In genomic region chr1:156805766-156806511, GRCh38 we compare ENCODE assay signal across 8 cellular contexts. TPM values are rescaled to one million over a fixed set of nuclear protein-coding genes. Genes with fewer than 3 reads are reported as not detected.
DNase-seq lines count a peak whose midpoint lies in the region; ATAC-seq, FAIRE-seq and TF ChIP-seq lines count a peak whose summit lies in the region.
"Had no signal": no experiment of that assay in that cellular context is flagged by ENCODE, and none has a peak within 500 bp of the region (broad histone marks: within the 10 kb centered on the region; RNA-seq: fewer than 3 reads in every experiment).

No MANE protein-coding gene starts in this region.

- H3K36me3 Mint-ChIP-seq in CD8-positive, alpha-beta memory T cell = peaks cover under 1 to 64% (median 8%) of the 10 kb centered on the region in 3 donors
- H3K36me3 Mint-ChIP-seq in activated CD4-positive, alpha-beta memory T cell treated with anti-CD3 and anti-CD28 coated beads for 36 hours = peaks cover 50% of the 10 kb centered on the region

- H3K27me3 ChIP-seq in CD8-positive, alpha-beta memory T cell (ENCODE audit: insufficient read depth, low read length, poor library complexity, severe bottlenecking) = no peaks in the 10 kb centered on the region
- no peaks in the 10 kb centered on the region for H3K27me3 ChIP-seq in lower lobe of right lung (ENCODE audit: low read depth)
- no peaks in the 10 kb centered on the region for H3K27me3 ChIP-seq in HepG2 (ENCODE audit: control insufficient read depth in 1 of 2, insufficient read depth in 2 of 2, low read length in 2 of 2)

- H4K20me1 ChIP-seq in HepG2 (ENCODE audit: insufficient read depth, low read length) = no peaks in the 10 kb centered on the region

- POLR2A ChIA-PET in CD8-positive, alpha-beta memory T cell (lab: Charles Lee) = interaction anchor here (0.6 to 0.7 kb wide), 2 partner anchors 16 to 30 kb away, joined by 3 read pairs; no protein-coding TSS in a partner anchor
- POLR2A ChIA-PET in activated CD4-positive, alpha-beta memory T cell treated with anti-CD3 and anti-CD28 coated beads for 36 hours (lab: Charles Lee) = interaction anchor here (1.1 to 2.9 kb wide), 5 partner anchors 8 to 54 kb away, joined by 3 to 17 read pairs (median 5); no protein-coding TSS in a partner anchor
- POLR2A ChIA-PET in HepG2 (lab: Yijun Ruan, JAX) = interaction anchor here (1.2 kb wide), 1 partner anchor 8 kb away, joined by 3 read pairs; no protein-coding TSS in a partner anchor

- no peak for FAIRE-seq in HepG2 (lab: Jason Lieb, UNC)

- in situ Hi-C loops in HepG2 (cut with HindIII; ENCODE audit: extremely low pct_ligation_motif_present, low pct_unique_long_range_greater_than_20kb) = no loop called here

- no peaks in the 10 kb centered on the region for H3K27me3 Mint-ChIP-seq in CD8-positive, alpha-beta memory T cell
- H3K27me3 Mint-ChIP-seq in activated CD4-positive, alpha-beta memory T cell treated with anti-CD3 and anti-CD28 coated beads for 36 hours = no peaks in the 10 kb centered on the region

- peaks cover 16% of the 10 kb centered on the region for H3K36me3 ChIP-seq in CD8-positive, alpha-beta memory T cell (ENCODE audit: insufficient read depth, low read length)
- H3K36me3 ChIP-seq in lower lobe of right lung = peaks cover 15% of the 10 kb centered on the region
- H3K36me3 ChIP-seq in HepG2 (replicated peaks in 1 of 2; ENCODE audit: control insufficient read depth in 1 of 2, insufficient read depth in 2 of 2, low read length in 2 of 2) = peaks cover 2 to 4% of the 10 kb centered on the region in 2 experiments; a peak in 4 of 5 replicates

- TF ChIP-seq EP300 in HepG2 (IDR thresholded peaks at IDR 0.05; ENCODE audit: low read depth in 2 of 2, low read length in 2 of 2) = no peak
- TF ChIP-seq EP300 in HepG2 (CRISPR knock-in tag; IDR thresholded peaks at IDR 0.05; ENCODE audit: borderline replicate concordance) = no peak

- ATAC-seq in lower lobe of right lung = no peak
- no peak for ATAC-seq in HepG2
- no peak for ATAC-seq in HG03045 (IDR thresholded peaks at IDR 0.05; ENCODE audit: unreplicated experiment)

- H3K27ac ChIP-seq in CD8-positive, alpha-beta memory T cell (ENCODE audit: low read depth, low read length) = no peak overlapping the region
- H3K27ac ChIP-seq in lower lobe of right lung (peak overlapping the region; percentile 18), HepG2 (ENCODE audit: extremely low read length, insufficient read depth, low read length) (no peak overlapping the region)

- no peak overlapping the region for H3K4me2 ChIP-seq in HepG2 (ENCODE audit: low read depth, low read length)

- no peaks in the 10 kb centered on the region for H3K9me3 ChIP-seq in CD8-positive, alpha-beta memory T cell (ENCODE audit: low read length)
- H3K9me3 ChIP-seq in lower lobe of right lung (no peaks in the 10 kb centered on the region), HepG2 (ENCODE audit: low read length) (no peaks in the 10 kb centered on the region)

- TF ChIP-seq POLR2A in HepG2 (IDR thresholded peaks at IDR 0.05; ENCODE audit: insufficient read depth in 1 of 2, low read depth in 2 of 2, low read length in 2 of 2) = no peak

- peak overlapping the region; percentile 52 to 94 (median 74) for H3K27ac Mint-ChIP-seq in CD8-positive, alpha-beta memory T cell
- H3K27ac Mint-ChIP-seq in activated CD4-positive, alpha-beta memory T cell treated with anti-CD3 and anti-CD28 coated beads for 36 hours = peak overlapping the region; percentile 90

- no peak overlapping the region for H2AFZ ChIP-seq in HepG2 (ENCODE audit: low read length)

- peaks cover 44 to 69% (median 47%) of the 10 kb centered on the region in 3 donors for H3K4me1 Mint-ChIP-seq in CD8-positive, alpha-beta memory T cell
- peaks cover 62% of the 10 kb centered on the region for H3K4me1 Mint-ChIP-seq in activated CD4-positive, alpha-beta memory T cell treated with anti-CD3 and anti-CD28 coated beads for 36 hours (ENCODE audit: low read depth)

- 75% methylated on average over 3 of the region's 3 CpGs for WGBS in HepG2 (ENCODE audit: low lambda C conversion rate)

- BruUV-seq in HepG2 (replicated peaks; lab: Mats Ljungman, UMichigan) = no TSS peak

- H3K9me3 Mint-ChIP-seq in CD8-positive, alpha-beta memory T cell = no peaks in the 10 kb centered on the region
- H3K9me3 Mint-ChIP-seq in activated CD4-positive, alpha-beta memory T cell treated with anti-CD3 and anti-CD28 coated beads for 36 hours = no peaks in the 10 kb centered on the region

- H3K4me3 Mint-ChIP-seq in CD8-positive, alpha-beta memory T cell = no peak overlapping the region
- H3K4me3 Mint-ChIP-seq in activated CD4-positive, alpha-beta memory T cell treated with anti-CD3 and anti-CD28 coated beads for 36 hours = no peak overlapping the region

- H3K4me3 ChIP-seq in CD8-positive, alpha-beta memory T cell (ENCODE audit: low read length) = no peak overlapping the region
- H3K4me3 ChIP-seq in lower lobe of right lung (no peak overlapping the region), HepG2 (replicated peaks in 1 of 3; ENCODE audit: insufficient read depth in 1 of 3, low read depth in 2 of 3, low read length in 3 of 3) (no peak overlapping the region)
- H3K4me3 ChIP-seq: skin epidermis had no signal

- no peak overlapping the region for H3K9ac ChIP-seq in HepG2 (ENCODE audit: insufficient read depth, low read depth, low read length)

- CTCF ChIA-PET in CD8-positive, alpha-beta memory T cell (lab: Charles Lee) = interaction anchor here (1.0 to 3.5 kb wide), 3 partner anchors 8 to 54 kb away, joined by 3 to 19 read pairs (median 3); partner anchors contain the start of gene INSRR
- CTCF ChIA-PET in activated CD4-positive, alpha-beta memory T cell treated with anti-CD3 and anti-CD28 coated beads for 36 hours (lab: Charles Lee) = interaction anchor here (1.1 to 4.6 kb wide), 4 partner anchors 9 to 116 kb away, joined by 3 to 41 read pairs (median 6); partner anchors contain the start of genes INSRR and NTRK1
- CTCF ChIA-PET in HepG2 (lab: Yijun Ruan, JAX; ENCODE audit: low intra/inter-chr PET ratio, low total read pairs) = no interaction called here

- H3K4me1 ChIP-seq in CD8-positive, alpha-beta memory T cell (ENCODE audit: insufficient read depth, low read length) = peaks cover 15% of the 10 kb centered on the region
- peaks cover 27% of the 10 kb centered on the region for H3K4me1 ChIP-seq in lower lobe of right lung
- H3K4me1 ChIP-seq in HepG2 (ENCODE audit: insufficient read depth, low read length) = no peaks in the 10 kb centered on the region

- TF ChIP-seq RAD21 in HepG2 (CRISPR knock-in tag; IDR thresholded peaks at IDR 0.05) = no peak

- no peak for TF ChIP-seq CTCF in lower lobe of right lung (IDR thresholded peaks at IDR 0.05)
- no peak for TF ChIP-seq CTCF in HepG2 (CRISPR knock-in tag; IDR thresholded peaks at IDR 0.05)

- H3K79me2 ChIP-seq in HepG2 (ENCODE audit: insufficient read depth, low read length) = no peaks in the 10 kb centered on the region

- DNase-seq in CD8-positive, alpha-beta memory T cell = no peak
- no peak for DNase-seq in activated CD4-positive, alpha-beta memory T cell treated with anti-CD3 and anti-CD28 coated beads for 36 hours
- no peak for DNase-seq in lower lobe of right lung
- DNase-seq in HepG2 (ENCODE audit: low spot score) = no peak
- DNase-seq in retina = no peak

- intact Hi-C loops in activated CD4-positive, alpha-beta memory T cell treated with anti-CD3 and anti-CD28 coated beads for 36 hours (cut with micrococcal nuclease) = no loop called here
- intact Hi-C loops in lower lobe of right lung (cut with DNase I) (no loop called here), HepG2 (cut with micrococcal nuclease; ENCODE audit: unreplicated experiment) (no loop called here)

RNA-seq across cellular contexts. Expression of gene SH2D2A, which starts 10.7 kb away (rescaled TPM):
- total RNA-seq in CD8-positive, alpha-beta memory T cell = 100 to 1,000 TPM; 163 to 170 TPM
- polyA plus RNA-seq in CD8-positive, alpha-beta memory T cell = 62.1 TPM
- 100 to 1,000 TPM; 280 to 294 TPM for total RNA-seq in activated CD4-positive, alpha-beta memory T cell treated with anti-CD3 and anti-CD28 coated beads for 36 hours
- total RNA-seq in lower lobe of right lung (3.5 TPM), HepG2 (2016; rRNA removed; fragmentation: Illumina TruSeq; extraction: Trizol) (0.59 and 0.73 TPM in 2 replicates)
- 0.35 and 0.51 TPM in 2 replicates for total RNA-seq in HepG2 (2016; cell fraction: cytosol; rRNA removed; fragmentation: Illumina TruSeq; extraction: Trizol; ENCODE audit: low read depth)
- 0.34 and 1.2 TPM in 2 replicates for total RNA-seq in HepG2 (2016; cell fraction: insoluble cytoplasmic fraction; rRNA removed; fragmentation: Illumina TruSeq; extraction: Trizol)
- total RNA-seq in HepG2 (2016; cell fraction: membrane; rRNA removed; fragmentation: Illumina TruSeq; extraction: Trizol) = 0.52 and 1.0 TPM in 2 replicates
- total RNA-seq in HepG2 (2016; cell fraction: nucleus; rRNA removed; fragmentation: Illumina TruSeq; extraction: Trizol) = 0.75 and 0.85 TPM in 2 replicates
- polyA plus RNA-seq in HepG2 (2011; rRNA removed) = 0.56 and 0.57 TPM in 2 replicates
- 0.55 and 0.78 TPM in 2 replicates for polyA plus RNA-seq in HepG2 (2011; cell fraction: cytosol; rRNA removed)
- 0.16 and 0.47 TPM in 2 replicates for polyA plus RNA-seq in HepG2 (2011; cell fraction: nucleus; rRNA removed)
- 0.79 and 1.0 TPM in 2 replicates for polyA plus RNA-seq in HepG2 (2012)
- 0.62 and 0.67 TPM in 2 replicates for polyA plus RNA-seq in HepG2 (2016; cell fraction: cytosol; fragmentation: Illumina TruSeq; extraction: Trizol; ENCODE audit: low read depth)
- polyA plus RNA-seq in HepG2 (2016; cell fraction: insoluble cytoplasmic fraction; fragmentation: Illumina TruSeq; extraction: Trizol; ENCODE audit: low read depth) = 1.3 and 1.8 TPM in 2 replicates
- polyA plus RNA-seq in HepG2 (2016; cell fraction: membrane; fragmentation: Illumina TruSeq; extraction: Trizol; ENCODE audit: low read depth) = 0.71 and 1.1 TPM in 2 replicates
- polyA plus RNA-seq in HepG2 (2016; cell fraction: nucleus; fragmentation: Illumina TruSeq; extraction: Trizol; ENCODE audit: insufficient read depth, low read depth) = 1.0 and 1.8 TPM in 2 replicates
- 0.72 and 1.9 TPM in 2 replicates for polyA minus RNA-seq in HepG2 (2011; rRNA and poly(A)+ RNA removed; ENCODE audit: low replicate concordance)
- 0.62 TPM in 1 of 2 replicates, not detected in the other for polyA minus RNA-seq in HepG2 (2011; cell fraction: cytosol; rRNA and poly(A)+ RNA removed)
- polyA minus RNA-seq in HepG2 (2011; cell fraction: nucleus; rRNA and poly(A)+ RNA removed) = not detected in 2 replicates
- total RNA-seq: SK-MEL-5 had no signal

RNA-seq across cellular contexts. Expression of gene PRCC, which starts 38.6 kb away (rescaled TPM):
- 100 to 1,000 TPM; 106 to 111 TPM for total RNA-seq in CD8-positive, alpha-beta memory T cell
- polyA plus RNA-seq in CD8-positive, alpha-beta memory T cell = 45.9 TPM
- total RNA-seq in activated CD4-positive, alpha-beta memory T cell treated with anti-CD3 and anti-CD28 coated beads for 36 hours = 10 to 100 TPM; 58.6 to 67.2 TPM
- total RNA-seq in lower lobe of right lung (51.9 TPM), HepG2 (2016; rRNA removed; fragmentation: Illumina TruSeq; extraction: Trizol) (24.2 and 26.8 TPM in 2 replicates)
- 6.3 and 7.3 TPM in 2 replicates for total RNA-seq in HepG2 (2016; cell fraction: cytosol; rRNA removed; fragmentation: Illumina TruSeq; extraction: Trizol; ENCODE audit: low read depth)
- 24.6 and 27.1 TPM in 2 replicates for total RNA-seq in HepG2 (2016; cell fraction: insoluble cytoplasmic fraction; rRNA removed; fragmentation: Illumina TruSeq; extraction: Trizol)
- total RNA-seq in HepG2 (2016; cell fraction: membrane; rRNA removed; fragmentation: Illumina TruSeq; extraction: Trizol) = 22.6 and 26.4 TPM in 2 replicates
- 22.4 and 23.7 TPM in 2 replicates for total RNA-seq in HepG2 (2016; cell fraction: nucleus; rRNA removed; fragmentation: Illumina TruSeq; extraction: Trizol)
- polyA plus RNA-seq in HepG2 (2011; rRNA removed) = 40.5 and 46.3 TPM in 2 replicates
- polyA plus RNA-seq in HepG2 (2011; cell fraction: cytosol; rRNA removed) = 40.1 and 44.6 TPM in 2 replicates
- polyA plus RNA-seq in HepG2 (2011; cell fraction: nucleus; rRNA removed) = 26.1 and 27.1 TPM in 2 replicates
- 30.8 and 33.7 TPM in 2 replicates for polyA plus RNA-seq in HepG2 (2012)
- 8.0 and 9.1 TPM in 2 replicates for polyA plus RNA-seq in HepG2 (2016; cell fraction: cytosol; fragmentation: Illumina TruSeq; extraction: Trizol; ENCODE audit: low read depth)
- 48.3 and 56.0 TPM in 2 replicates for polyA plus RNA-seq in HepG2 (2016; cell fraction: insoluble cytoplasmic fraction; fragmentation: Illumina TruSeq; extraction: Trizol; ENCODE audit: low read depth)
- 22.7 and 25.6 TPM in 2 replicates for polyA plus RNA-seq in HepG2 (2016; cell fraction: membrane; fragmentation: Illumina TruSeq; extraction: Trizol; ENCODE audit: low read depth)
- polyA plus RNA-seq in HepG2 (2016; cell fraction: nucleus; fragmentation: Illumina TruSeq; extraction: Trizol; ENCODE audit: insufficient read depth, low read depth) = 56.0 and 57.2 TPM in 2 replicates
- 57.9 and 206 TPM in 2 replicates for polyA minus RNA-seq in HepG2 (2011; rRNA and poly(A)+ RNA removed; ENCODE audit: low replicate concordance)
- 24.3 and 33.6 TPM in 2 replicates for polyA minus RNA-seq in HepG2 (2011; cell fraction: cytosol; rRNA and poly(A)+ RNA removed)
- 23.6 and 34.9 TPM in 2 replicates for polyA minus RNA-seq in HepG2 (2011; cell fraction: nucleus; rRNA and poly(A)+ RNA removed)

RNA-seq across cellular contexts. Expression of gene INSRR, which starts 53.0 kb away (rescaled TPM):
- total RNA-seq in CD8-positive, alpha-beta memory T cell = under 1 TPM in 1 of 2 experiments, not detected in 1; 0.07 TPM
- not detected for polyA plus RNA-seq in CD8-positive, alpha-beta memory T cell
- total RNA-seq in activated CD4-positive, alpha-beta memory T cell treated with anti-CD3 and anti-CD28 coated beads for 36 hours = under 1 TPM; 0.05 to 0.14 TPM
- total RNA-seq in lower lobe of right lung = not detected
- not detected in 2 replicates for total RNA-seq in HepG2 (2016; rRNA removed; fragmentation: Illumina TruSeq; extraction: Trizol)
- total RNA-seq in HepG2 (2016; cell fraction: cytosol; rRNA removed; fragmentation: Illumina TruSeq; extraction: Trizol; ENCODE audit: low read depth) = not detected in 2 replicates
- not detected in 2 replicates for total RNA-seq in HepG2 (2016; cell fraction: insoluble cytoplasmic fraction; rRNA removed; fragmentation: Illumina TruSeq; extraction: Trizol)
- total RNA-seq in HepG2 (2016; cell fraction: membrane; rRNA removed; fragmentation: Illumina TruSeq; extraction: Trizol) = not detected in 2 replicates
- not detected in 2 replicates for total RNA-seq in HepG2 (2016; cell fraction: nucleus; rRNA removed; fragmentation: Illumina TruSeq; extraction: Trizol)
- not detected in 2 replicates for polyA plus RNA-seq in HepG2 (2011; rRNA removed)
- polyA plus RNA-seq in HepG2 (2011; cell fraction: cytosol; rRNA removed) = not detected in 2 replicates
- not detected in 2 replicates for polyA plus RNA-seq in HepG2 (2011; cell fraction: nucleus; rRNA removed)
- polyA plus RNA-seq in HepG2 (2012) = not detected in 2 replicates
- polyA plus RNA-seq in HepG2 (2016; cell fraction: cytosol; fragmentation: Illumina TruSeq; extraction: Trizol; ENCODE audit: low read depth) = not detected in 2 replicates
- polyA plus RNA-seq in HepG2 (2016; cell fraction: insoluble cytoplasmic fraction; fragmentation: Illumina TruSeq; extraction: Trizol; ENCODE audit: low read depth) = not detected in 2 replicates
- polyA plus RNA-seq in HepG2 (2016; cell fraction: membrane; fragmentation: Illumina TruSeq; extraction: Trizol; ENCODE audit: low read depth) = not detected in 2 replicates
- not detected in 2 replicates for polyA plus RNA-seq in HepG2 (2016; cell fraction: nucleus; fragmentation: Illumina TruSeq; extraction: Trizol; ENCODE audit: insufficient read depth, low read depth)
- polyA minus RNA-seq in HepG2 (2011; rRNA and poly(A)+ RNA removed; ENCODE audit: low replicate concordance) = not detected in 2 replicates
- polyA minus RNA-seq in HepG2 (2011; cell fraction: cytosol; rRNA and poly(A)+ RNA removed) = not detected in 2 replicates
- not detected in 2 replicates for polyA minus RNA-seq in HepG2 (2011; cell fraction: nucleus; rRNA and poly(A)+ RNA removed)
- total RNA-seq: SK-MEL-5 had no signal

RNA-seq across cellular contexts. Expression of gene HDGF, which starts 54.5 kb away (rescaled TPM):
- 100 to 1,000 TPM; 297 to 299 TPM for total RNA-seq in CD8-positive, alpha-beta memory T cell
- polyA plus RNA-seq in CD8-positive, alpha-beta memory T cell = 46.0 TPM
- 100 to 1,000 TPM; 357 to 365 TPM for total RNA-seq in activated CD4-positive, alpha-beta memory T cell treated with anti-CD3 and anti-CD28 coated beads for 36 hours
- 146 TPM for total RNA-seq in lower lobe of right lung
- total RNA-seq in HepG2 (2016; rRNA removed; fragmentation: Illumina TruSeq; extraction: Trizol) = 183 and 196 TPM in 2 replicates
- total RNA-seq in HepG2 (2016; cell fraction: cytosol; rRNA removed; fragmentation: Illumina TruSeq; extraction: Trizol; ENCODE audit: low read depth) = 98.2 and 98.3 TPM in 2 replicates
- total RNA-seq in HepG2 (2016; cell fraction: insoluble cytoplasmic fraction; rRNA removed; fragmentation: Illumina TruSeq; extraction: Trizol) = 165 and 204 TPM in 2 replicates
- 258 and 266 TPM in 2 replicates for total RNA-seq in HepG2 (2016; cell fraction: membrane; rRNA removed; fragmentation: Illumina TruSeq; extraction: Trizol)
- 89.8 and 111 TPM in 2 replicates for total RNA-seq in HepG2 (2016; cell fraction: nucleus; rRNA removed; fragmentation: Illumina TruSeq; extraction: Trizol)
- polyA plus RNA-seq in HepG2 (2011; rRNA removed) = 128 and 156 TPM in 2 replicates
- 115 and 119 TPM in 2 replicates for polyA plus RNA-seq in HepG2 (2011; cell fraction: cytosol; rRNA removed)
- 57.2 and 81.2 TPM in 2 replicates for polyA plus RNA-seq in HepG2 (2011; cell fraction: nucleus; rRNA removed)
- 124 and 162 TPM in 2 replicates for polyA plus RNA-seq in HepG2 (2012)
- 177 and 192 TPM in 2 replicates for polyA plus RNA-seq in HepG2 (2016; cell fraction: cytosol; fragmentation: Illumina TruSeq; extraction: Trizol; ENCODE audit: low read depth)
- 263 and 292 TPM in 2 replicates for polyA plus RNA-seq in HepG2 (2016; cell fraction: insoluble cytoplasmic fraction; fragmentation: Illumina TruSeq; extraction: Trizol; ENCODE audit: low read depth)
- 342 and 343 TPM in 2 replicates for polyA plus RNA-seq in HepG2 (2016; cell fraction: membrane; fragmentation: Illumina TruSeq; extraction: Trizol; ENCODE audit: low read depth)
- 211 and 230 TPM in 2 replicates for polyA plus RNA-seq in HepG2 (2016; cell fraction: nucleus; fragmentation: Illumina TruSeq; extraction: Trizol; ENCODE audit: insufficient read depth, low read depth)
- polyA minus RNA-seq in HepG2 (2011; rRNA and poly(A)+ RNA removed; ENCODE audit: low replicate concordance) = 134 and 389 TPM in 2 replicates
- polyA minus RNA-seq in HepG2 (2011; cell fraction: cytosol; rRNA and poly(A)+ RNA removed) = 64.6 and 71.8 TPM in 2 replicates
- polyA minus RNA-seq in HepG2 (2011; cell fraction: nucleus; rRNA and poly(A)+ RNA removed) = 30.8 and 31.2 TPM in 2 replicates

RNA-seq across cellular contexts. Expression of gene NTRK1, which starts 54.7 kb away (rescaled TPM):
- total RNA-seq in CD8-positive, alpha-beta memory T cell = 1 to 10 TPM; 2.9 to 3.0 TPM
- not detected for polyA plus RNA-seq in CD8-positive, alpha-beta memory T cell
- total RNA-seq in activated CD4-positive, alpha-beta memory T cell treated with anti-CD3 and anti-CD28 coated beads for 36 hours = 1 to 10 TPM; 6.4 to 6.7 TPM
- 1.9 TPM for total RNA-seq in lower lobe of right lung
- total RNA-seq in HepG2 (2016; rRNA removed; fragmentation: Illumina TruSeq; extraction: Trizol) = not detected in 2 replicates
- not detected in 2 replicates for total RNA-seq in HepG2 (2016; cell fraction: cytosol; rRNA removed; fragmentation: Illumina TruSeq; extraction: Trizol; ENCODE audit: low read depth)
- total RNA-seq in HepG2 (2016; cell fraction: insoluble cytoplasmic fraction; rRNA removed; fragmentation: Illumina TruSeq; extraction: Trizol) = not detected in 2 replicates
- not detected in 2 replicates for total RNA-seq in HepG2 (2016; cell fraction: membrane; rRNA removed; fragmentation: Illumina TruSeq; extraction: Trizol)
- total RNA-seq in HepG2 (2016; cell fraction: nucleus; rRNA removed; fragmentation: Illumina TruSeq; extraction: Trizol) = not detected in 2 replicates
- not detected in 2 replicates for polyA plus RNA-seq in HepG2 (2011; rRNA removed)
- polyA plus RNA-seq in HepG2 (2011; cell fraction: cytosol; rRNA removed) = not detected in 2 replicates
- not detected in 2 replicates for polyA plus RNA-seq in HepG2 (2011; cell fraction: nucleus; rRNA removed)
- not detected in 2 replicates for polyA plus RNA-seq in HepG2 (2012)
- not detected in 2 replicates for polyA plus RNA-seq in HepG2 (2016; cell fraction: cytosol; fragmentation: Illumina TruSeq; extraction: Trizol; ENCODE audit: low read depth)
- polyA plus RNA-seq in HepG2 (2016; cell fraction: insoluble cytoplasmic fraction; fragmentation: Illumina TruSeq; extraction: Trizol; ENCODE audit: low read depth) = not detected in 2 replicates
- polyA plus RNA-seq in HepG2 (2016; cell fraction: membrane; fragmentation: Illumina TruSeq; extraction: Trizol; ENCODE audit: low read depth) = not detected in 2 replicates
- not detected in 2 replicates for polyA plus RNA-seq in HepG2 (2016; cell fraction: nucleus; fragmentation: Illumina TruSeq; extraction: Trizol; ENCODE audit: insufficient read depth, low read depth)
- 0.08 and 0.19 TPM in 2 replicates for polyA minus RNA-seq in HepG2 (2011; rRNA and poly(A)+ RNA removed; ENCODE audit: low replicate concordance)
- not detected in 2 replicates for polyA minus RNA-seq in HepG2 (2011; cell fraction: cytosol; rRNA and poly(A)+ RNA removed)
- polyA minus RNA-seq in HepG2 (2011; cell fraction: nucleus; rRNA and poly(A)+ RNA removed) = not detected in 2 replicates

Comparison
In these comparisons a context has a peak if more than half of its experiments do, and no peak if none do; other contexts are left out.
1. RNA of gene SH2D2A, which starts 10.7 kb away (total RNA-seq): 280 to 294 TPM in activated CD4-positive, alpha-beta memory T cell treated with anti-CD3 and anti-CD28 coated beads for 36 hours and 163 to 170 TPM in CD8-positive, alpha-beta memory T cell; 3.5 TPM in lower lobe of right lung (single experiment) and 0.34 to 1.2 TPM in HepG2; every median in the first group is over 10 times any median in the second.